In the genomic region with DNA sequence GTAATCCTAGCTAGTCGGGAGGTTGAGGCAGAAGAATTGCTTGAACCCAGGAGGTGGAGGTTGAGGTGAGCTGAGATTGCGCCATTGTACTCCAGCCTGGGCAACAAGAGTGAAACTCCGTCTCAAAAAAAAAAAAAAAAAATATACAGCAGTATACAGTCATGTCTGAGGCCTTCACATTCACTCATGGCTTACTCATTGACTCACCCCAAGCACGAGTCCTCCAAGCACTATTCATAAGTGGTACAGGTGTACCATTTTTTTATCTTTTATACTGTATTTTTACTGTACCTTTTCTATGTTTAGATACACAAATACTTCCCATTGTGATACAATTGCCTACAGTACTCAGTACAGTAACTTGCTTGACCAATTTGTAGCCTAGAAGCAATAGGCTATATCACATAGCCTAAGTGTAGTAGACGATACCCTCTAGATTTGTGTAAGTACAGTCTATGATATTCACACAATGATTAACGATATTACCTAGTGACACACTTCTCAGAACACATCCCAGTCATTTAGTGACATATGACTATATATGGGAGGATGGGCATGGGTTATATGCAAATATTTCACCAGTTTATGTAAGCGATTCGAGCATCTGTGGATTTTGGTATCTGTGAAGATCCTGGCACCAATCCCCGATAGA, we compare ENCODE assay signal across 26 cellular contexts. TPM values are rescaled to one million over a fixed set of nuclear protein-coding genes. Genes with fewer than 3 reads are reported as not detected.
DNase-seq lines count a peak whose midpoint lies in the region; ATAC-seq, FAIRE-seq and TF ChIP-seq lines count a peak whose summit lies in the region.
"Had no signal": no experiment of that assay in that cellular context is flagged by ENCODE, and none has a peak within 500 bp of the region (broad histone marks: within the 10 kb centered on the region; RNA-seq: fewer than 3 reads in every experiment).

No MANE protein-coding gene starts in this region.

- no peak overlapping the region for H2AFZ ChIP-seq in GM12878 (ENCODE audit: control insufficient read depth, low read depth, low read length)
- H2AFZ ChIP-seq: parathyroid adenoma had no signal

- BruUV-seq in GM12878 (replicated peaks; lab: Mats Ljungman, UMichigan), result no TSS peak

- H3K9ac ChIP-seq in GM12878 (ENCODE audit: control insufficient read depth, insufficient read depth, low read length), result no peak overlapping the region
- H3K9ac ChIP-seq: parathyroid adenoma had no signal

- H3K27ac ChIP-seq in GM12878 (ENCODE audit: control insufficient read depth, insufficient read depth) (no peak overlapping the region), caudate nucleus (ENCODE audit: low read depth, low read length) (no peak overlapping the region)
- H3K27ac ChIP-seq: gastrocnemius medialis, parathyroid adenoma, SJSA1, tibial nerve had no signal

- RAD21 ChIA-PET in GM12878 (lab: Charles Lee; ENCODE audit: unreplicated experiment), result no interaction called here

- 70% methylated on average over 9 of the region's 9 CpGs for WGBS in GM12878 (ENCODE audit: insufficient coverage, insufficient replicate concordance, low lambda C conversion rate, missing lambda C conversion rate)

- FAIRE-seq in GM12878 (lab: Jason Lieb, UNC), result no peak
- FAIRE-seq: GM18507, GM19239, HepG2 had no signal

- POLR2A ChIA-PET in GM12878 (lab: Charles Lee), result no interaction called here

- in situ Hi-C loops in GM12878 (cut with MboI), result no loop called here

- H3K27me3 ChIP-seq in GM12878 (replicated peaks in 1 of 2; ENCODE audit: control insufficient read depth in 2 of 2, insufficient read depth in 2 of 2, low read length in 1 of 2), result no peaks in the 10 kb centered on the region
- H3K27me3 ChIP-seq: gastrocnemius medialis, SJSA1, tibial nerve had no signal

- ATAC-seq in GM19043 (IDR thresholded peaks at IDR 0.05; ENCODE audit: low read depth, unreplicated experiment) (peak; percentile 63), HG03521 (IDR thresholded peaks at IDR 0.05; ENCODE audit: unreplicated experiment) (peak; percentile 50), GM12878 (peak; percentile 78), HG03280 (IDR thresholded peaks at IDR 0.05; ENCODE audit: unreplicated experiment) (no peak)
- ATAC-seq: gastrocnemius medialis; HepG2; naive thymus-derived CD4-positive, alpha-beta T cell; T-helper 17 cell; WTC11 had no signal

- H3K4me3 ChIP-seq in GM12878, result no peak overlapping the region
- H3K4me3 ChIP-seq: gastrocnemius medialis, SJSA1, tibial nerve had no signal

- H3K4me1 ChIP-seq in GM12878 (ENCODE audit: control insufficient read depth, insufficient read depth, low read length), result peaks cover 9% of the 10 kb centered on the region
- H3K4me1 ChIP-seq: gastrocnemius medialis, parathyroid adenoma, SJSA1 had no signal

- intact Hi-C loops in GM12878 (cut with micrococcal nuclease; ENCODE audit: unreplicated experiment), result no loop called here

- no peaks in the 10 kb centered on the region for H3K79me2 ChIP-seq in GM12878 (ENCODE audit: control insufficient read depth, insufficient read depth, low read length)
- H3K79me2 ChIP-seq: parathyroid adenoma had no signal

- TF ChIP-seq RAD21 in GM12878 (IDR thresholded peaks at IDR 0.05; ENCODE audit: insufficient read depth, low read depth, low read length), result no peak

- DNase-seq in EL (peak; percentile 23), GM12878 (ENCODE audit: low read depth, low spot score) (no peak), C1 segment of cervical spinal cord (lab: John Stamatoyannopoulos, UW) (no peak), NCI-H524 (lab: John Stamatoyannopoulos, UW) (no peak), caudate nucleus (lab: John Stamatoyannopoulos, UW) (no peak)
- DNase-seq: DMS79 treated with DMSO at 0.1 percent for 48 hours; gastrocnemius medialis; mesendoderm; naive thymus-derived CD4-positive, alpha-beta T cell; NCI-H1417; NCI-H2171 treated with DMSO at 0.1 percent for 48 hours; NCI-H748 treated with DMSO at 0.1 percent for 48 hours; OCI-M1; stimulated activated CD4-positive, alpha-beta T cell treated with anti-CD3 and anti-CD28 coated beads, Interleukin-1b, Interleukin-23, amount 100 ng/mL, for 48 hours; stimulated activated naive CD4-positive, alpha-beta T cell treated with Interleukin-2 at 50 U/mL for 16 hours; T-helper 17 cell had no signal

- SMC1A ChIA-PET in GM12878 (lab: Charles Lee; ENCODE audit: uncharacterized antibody, unreplicated experiment), result interaction anchor here (0.7 to 1.2 kb wide), 3 partner anchors 13 to 106 kb away, joined by 3 to 4 read pairs (median 3); no protein-coding TSS in a partner anchor

- H3K4me2 ChIP-seq in GM12878 (ENCODE audit: control insufficient read depth, insufficient read depth), result no peak overlapping the region

- H3K9me3 ChIP-seq in GM12878 (replicated peaks; ENCODE audit: control insufficient read depth, insufficient read depth, low read length), result no peaks in the 10 kb centered on the region
- H3K9me3 ChIP-seq: gastrocnemius medialis, SJSA1, tibial nerve had no signal

- TF ChIP-seq POLR2A in GM12878 (IDR thresholded peaks at IDR 0.05; ENCODE audit: low read depth, low read length), result no peak

- H3K36me3 ChIP-seq in GM12878 (ENCODE audit: control insufficient read depth in 2 of 2, insufficient read depth in 2 of 2, low read length in 1 of 2), result no peaks in the 10 kb centered on the region; a peak in 1 of 4 replicates

- TF ChIP-seq CTCF in GM12878 (IDR thresholded peaks at IDR 0.05 in 2 of 3, conservative IDR thresholded peaks at IDR 0.05 in 1 of 3; ENCODE audit: control insufficient read depth in 2 of 3, extremely low read depth in 1 of 3, insufficient read depth in 1 of 3, low read depth in 3 of 3, low read length in 3 of 3), result no peak

- no peak for TF ChIP-seq EP300 in GM12878 (IDR thresholded peaks at IDR 0.05; ENCODE audit: borderline replicate concordance in 1 of 2, control insufficient read depth in 1 of 2, low read depth in 2 of 2, low read length in 2 of 2)

- no peaks in the 10 kb centered on the region for H4K20me1 ChIP-seq in GM12878 (ENCODE audit: control insufficient read depth, insufficient read depth)

- CTCF ChIA-PET in GM12878 (lab: Yijun Ruan, JAX), result interaction anchor here (0.7 to 2.4 kb wide), 4 partner anchors 10 to 290 kb away, joined by 3 to 10 read pairs (median 3); no protein-coding TSS in a partner anchor

TF ChIP-seq in GM12878, 131 proteins besides CTCF, POLR2A, EP300 and RAD21 (continues in another document):
- TF ChIP-seq IRF5 (IDR thresholded peaks at IDR 0.05; ENCODE audit: borderline replicate concordance) (no peak), MTA2 (IDR thresholded peaks at IDR 0.05; ENCODE audit: low read depth) (no peak), JUNB (IDR thresholded peaks at IDR 0.05) (no peak; the same call in 1 of the 2 replicates), ZNF217 (IDR thresholded peaks at IDR 0.05) (no peak)

RNA-seq across cellular contexts. Expression of gene LLPH, which starts 12.2 kb away (rescaled TPM):
- 7.6 and 8.9 TPM in 2 replicates for total RNA-seq in GM12878 (2013; cell fraction: nucleolus; rRNA removed)
- total RNA-seq in GM12878 (2014; rRNA removed) (15.2 and 18.1 TPM in 2 replicates), GM12878 (2014; rRNA removed; fragmentation: Illumina TruSeq; extraction: Trizol) (55.7 and 60.6 TPM in 2 replicates), GM12878 (2021) (26.5 and 29.3 TPM in 2 replicates)
- 24.3 TPM for polyA plus RNA-seq in GM12878 (2011; ENCODE audit: low read depth)
- polyA plus RNA-seq in GM12878 (2011; rRNA removed) (24.7 and 47.0 TPM in 2 replicates), GM12878 (2014; fragmentation: Illumina TruSeq; extraction: Trizol) (80.2 and 102 TPM in 2 replicates), GM12878 (2014; fragmentation: Nextera tagmentation; extraction: Ambion mirVana) (100 to 1,000 TPM in 1 of 2 experiments, 10 to 100 TPM in 1; 96.1 to 107 TPM), GM12878 (2014; rRNA removed) (27.6 and 31.1 TPM in 2 replicates), GM12878 (2016; fragmentation: Nextera tagmentation; extraction: Ambion mirVana) (10 to 100 TPM; 82.5 to 83.4 TPM)
- polyA plus RNA-seq in GM12878 (2011; cell fraction: cytosol; rRNA removed), result 4.5 and 4.6 TPM in 2 replicates
- 2.8 and 5.9 TPM in 2 replicates for polyA plus RNA-seq in GM12878 (2011; cell fraction: nucleus; rRNA removed)
- 31.6 and 47.3 TPM in 2 replicates for polyA plus RNA-seq in GM12878 (2012)
- 1.8 and 2.4 TPM in 2 replicates for polyA minus RNA-seq in GM12878 (2011; rRNA and poly(A)+ RNA removed)
- polyA minus RNA-seq in GM12878 (2011; cell fraction: cytosol; rRNA and poly(A)+ RNA removed), result 1.4 and 1.9 TPM in 2 replicates
- 2.9 and 4.2 TPM in 2 replicates for polyA minus RNA-seq in GM12878 (2011; cell fraction: nucleus; rRNA and poly(A)+ RNA removed)

RNA-seq across cellular contexts. Expression of gene TMBIM4, which starts 51.4 kb away (rescaled TPM):
- 72.9 and 76.6 TPM in 2 replicates for total RNA-seq in GM12878 (2013; cell fraction: nucleolus; rRNA removed)
- total RNA-seq in GM12878 (2014; rRNA removed) (38.8 and 54.2 TPM in 2 replicates), GM12878 (2014; rRNA removed; fragmentation: Illumina TruSeq; extraction: Trizol) (45.8 and 49.8 TPM in 2 replicates), GM12878 (2021) (37.8 and 52.1 TPM in 2 replicates)
- polyA plus RNA-seq in GM12878 (2011; ENCODE audit: low read depth), result 12.9 TPM
- polyA plus RNA-seq in GM12878 (2011; rRNA removed) (105 and 129 TPM in 2 replicates), GM12878 (2014; fragmentation: Illumina TruSeq; extraction: Trizol) (39.0 and 60.8 TPM in 2 replicates), GM12878 (2014; fragmentation: Nextera tagmentation; extraction: Ambion mirVana) (100 to 1,000 TPM; 261 to 341 TPM), GM12878 (2014; rRNA removed) (55.0 and 56.4 TPM in 2 replicates), GM12878 (2016; fragmentation: Nextera tagmentation; extraction: Ambion mirVana) (100 to 1,000 TPM; 175 to 176 TPM)
- 64.1 and 116 TPM in 2 replicates for polyA plus RNA-seq in GM12878 (2011; cell fraction: cytosol; rRNA removed)
- polyA plus RNA-seq in GM12878 (2011; cell fraction: nucleus; rRNA removed), result 33.5 and 63.2 TPM in 2 replicates
- polyA plus RNA-seq in GM12878 (2012), result 53.6 and 58.1 TPM in 2 replicates
- 22.7 and 31.3 TPM in 2 replicates for polyA minus RNA-seq in GM12878 (2011; rRNA and poly(A)+ RNA removed)
- polyA minus RNA-seq in GM12878 (2011; cell fraction: cytosol; rRNA and poly(A)+ RNA removed), result 19.1 and 32.4 TPM in 2 replicates
- polyA minus RNA-seq in GM12878 (2011; cell fraction: nucleus; rRNA and poly(A)+ RNA removed), result 9.3 and 38.6 TPM in 2 replicates
